In genomic region chr17:80259642-80260535, GRCh38 we compare ENCODE assay signal across 8 cellular contexts. TPM values are rescaled to one million over a fixed set of nuclear protein-coding genes. Genes with fewer than 3 reads are reported as not detected.
A peak's percentile ranks its signal among the peaks of the same experiment; 100 is the strongest.
DNase-seq lines count a peak whose midpoint lies in the region; ATAC-seq and TF ChIP-seq lines count a peak whose summit lies in the region.

No MANE protein-coding gene starts in this region.

- peak; percentile 35 for TF ChIP-seq POLR2A in GM19193 (IDR thresholded peaks at IDR 0.05; ENCODE audit: extremely low read depth, insufficient read depth, insufficient read length)

- DNase-seq in AML-193 (lab: John Stamatoyannopoulos, UW) (peak; percentile 44 to 48), M059J (ENCODE audit: low read depth) (peak; percentile 73), kidney glomerular epithelial cell (lab: John Stamatoyannopoulos, UW) (peak; percentile 50), GF-D8 (lab: John Stamatoyannopoulos, UW) (no peak)
- DNase-seq in activated CD4-positive, CD25-positive, alpha-beta regulatory T cell (lab: John Stamatoyannopoulos, UW): peak; percentile 46 to 63 (median 58)
- peak; percentile 54 to 57 for DNase-seq in central memory CD8-positive, alpha-beta T cell (ENCODE audit: low spot score in 2 of 2)
- DNase-seq in stimulated activated CD4-positive, alpha-beta T cell treated with anti-CD3 and anti-CD28 coated beads, Interleukin-1b, Interleukin-23, amount 100 ng/mL, for 24 hours (ENCODE audit: low read depth in 4 of 4, low spot score in 1 of 4): peak in 3 of 4 experiments; percentile 54 to 71 (median 63)

- no peaks in the 10 kb centered on the region for H3K27me3 Mint-ChIP-seq in central memory CD8-positive, alpha-beta T cell

- ATAC-seq in central memory CD8-positive, alpha-beta T cell (replicated peaks; ENCODE audit: extremely low read depth, poor library complexity, severe bottlenecking): peak; percentile 57

- H3K9me3 Mint-ChIP-seq in central memory CD8-positive, alpha-beta T cell: no peaks in the 10 kb centered on the region

- peaks cover 57% of the 10 kb centered on the region for H3K4me1 Mint-ChIP-seq in central memory CD8-positive, alpha-beta T cell

- H3K4me3 Mint-ChIP-seq in central memory CD8-positive, alpha-beta T cell: peak overlapping the region; percentile 91

- peaks cover 22% of the 10 kb centered on the region for H3K36me3 Mint-ChIP-seq in central memory CD8-positive, alpha-beta T cell (ENCODE audit: insufficient read depth)

- peak overlapping the region; percentile 92 for H3K27ac Mint-ChIP-seq in central memory CD8-positive, alpha-beta T cell (ENCODE audit: low read depth)

RNA-seq across cellular contexts. Expression of gene RNF213, which starts 0.8 kb away (rescaled TPM):
- total RNA-seq in M059J (2014; rRNA removed; shearing (Covaris generic)): 30.2 and 66.4 TPM in 2 replicates

RNA-seq across cellular contexts. Expression of gene SLC26A11, which starts 39.7 kb away (rescaled TPM):
- total RNA-seq in M059J (2014; rRNA removed; shearing (Covaris generic)): 2.2 and 7.6 TPM in 2 replicates

RNA-seq across cellular contexts. Expression of gene SGSH, which starts 39.8 kb away (rescaled TPM):
- total RNA-seq in M059J (2014; rRNA removed; shearing (Covaris generic)): 26.9 and 34.6 TPM in 2 replicates
